In genomic region chr17:44608732-44609435, GRCh38 we compare ENCODE assay signal across 1 cellular context.
TF ChIP-seq lines count a peak whose summit lies in the region.

No MANE protein-coding gene starts in this region.

TF ChIP-seq in HepG2, 621 proteins besides CTCF, POLR2A, EP300 and RAD21 (continues in another document):
- peak; percentile 73; the same call in 1 of the 2 replicates for TF ChIP-seq SPEN (CRISPR knock-in tag; IDR thresholded peaks at IDR 0.05; ENCODE audit: low read depth)
- TF ChIP-seq ZNF609 (CRISPR knock-in tag; IDR thresholded peaks at IDR 0.05; ENCODE audit: borderline replicate concordance), result 0 out of 2 replicates have a peak, but pooled peaks have one; percentile 36
- no peak for TF ChIP-seq TGIF2 (CRISPR knock-in tag; IDR thresholded peaks at IDR 0.05)
- TF ChIP-seq MEIS1 (CRISPR knock-in tag; IDR thresholded peaks at IDR 0.05; ENCODE audit: borderline replicate concordance), result no peak
- TF ChIP-seq ZMAT3 (CRISPR knock-in tag; conservative IDR thresholded peaks at IDR 0.05), result peak; percentile 64; the same call in 1 of the 2 replicates
- 0 out of 2 replicates have a peak, but pooled peaks have one; percentile 49 for TF ChIP-seq ZFP1 (CRISPR knock-in tag; IDR thresholded peaks at IDR 0.05)
- TF ChIP-seq CHD2 (IDR thresholded peaks at IDR 0.05; ENCODE audit: low read depth, low read length), result no peak
- TF ChIP-seq KLF6 (CRISPR knock-in tag; IDR thresholded peaks at IDR 0.05), result no peak
- TF ChIP-seq SP140L (CRISPR knock-in tag; IDR thresholded peaks at IDR 0.05; ENCODE audit: borderline replicate concordance), result no peak
- no peak for TF ChIP-seq NFKBIZ (CRISPR knock-in tag; IDR thresholded peaks at IDR 0.05)
- TF ChIP-seq HOXA3 (CRISPR knock-in tag; IDR thresholded peaks at IDR 0.05), result peak; percentile 55
- no peak for TF ChIP-seq ZNF800 (CRISPR knock-in tag; IDR thresholded peaks at IDR 0.05)
- peak; percentile 52; the same call in 1 of the 2 replicates for TF ChIP-seq RFX1 (IDR thresholded peaks at IDR 0.05)
- TF ChIP-seq ZNF567 (CRISPR knock-in tag; IDR thresholded peaks at IDR 0.05; ENCODE audit: borderline replicate concordance), result 0 out of 2 replicates have a peak, but pooled peaks have one; percentile 45
- no peak; the same call in 1 of the 2 replicates for TF ChIP-seq SP4 (CRISPR knock-in tag; IDR thresholded peaks at IDR 0.05)
- TF ChIP-seq ATAD3A (CRISPR knock-in tag; IDR thresholded peaks at IDR 0.05), result no peak
- no peak for TF ChIP-seq ONECUT2 (CRISPR knock-in tag; IDR thresholded peaks at IDR 0.05)
- TF ChIP-seq TFAP4 (IDR thresholded peaks at IDR 0.05; ENCODE audit: borderline replicate concordance, low read depth), result peak; percentile 78
- peak; percentile 72 for TF ChIP-seq MED1 (CRISPR knock-in tag; IDR thresholded peaks at IDR 0.05)
- TF ChIP-seq ARID5B (CRISPR knock-in tag; IDR thresholded peaks at IDR 0.05), result peak; percentile 62
- TF ChIP-seq FLYWCH1 (CRISPR knock-in tag; IDR thresholded peaks at IDR 0.05), result no peak
- peak; percentile 85 for TF ChIP-seq ZMYM3 (CRISPR knock-in tag; IDR thresholded peaks at IDR 0.05)
- peak; percentile 97 for TF ChIP-seq HNF4A (CRISPR knock-in tag; IDR thresholded peaks at IDR 0.05)
- no peak for TF ChIP-seq HNF1A (IDR thresholded peaks at IDR 0.05; ENCODE audit: low read depth)
- TF ChIP-seq HNF1A (CRISPR knock-in tag; IDR thresholded peaks at IDR 0.05; ENCODE audit: borderline replicate concordance), result 0 out of 2 replicates have a peak, but pooled peaks have one; percentile 13
- TF ChIP-seq ZFY (CRISPR knock-in tag; IDR thresholded peaks at IDR 0.05), result no peak
- 0 out of 2 replicates have a peak, but pooled peaks have one; percentile 30 for TF ChIP-seq ZNF317 (CRISPR knock-in tag; IDR thresholded peaks at IDR 0.05)
- peak; percentile 42; the same call in 1 of the 2 replicates for TF ChIP-seq HINFP (CRISPR knock-in tag; IDR thresholded peaks at IDR 0.05; ENCODE audit: low read depth)
- TF ChIP-seq HNF4G (IDR thresholded peaks at IDR 0.05; ENCODE audit: borderline replicate concordance, low read depth, low read length), result 0 out of 2 replicates have a peak, but pooled peaks have one; percentile 42
- TF ChIP-seq HNF4G (CRISPR knock-in tag; IDR thresholded peaks at IDR 0.05; ENCODE audit: borderline replicate concordance, low read depth), result peak; percentile 42; the same call in 1 of the 2 replicates
- TF ChIP-seq ATF4 (CRISPR knock-in tag; IDR thresholded peaks at IDR 0.05), result no peak
- TF ChIP-seq GATAD1 (CRISPR knock-in tag; IDR thresholded peaks at IDR 0.05), result peak; percentile 36; the same call in 1 of the 2 replicates
- TF ChIP-seq TFE3 (CRISPR knock-in tag; IDR thresholded peaks at IDR 0.05), result peak; percentile 98
- peak; percentile 58; the same call in 1 of the 2 replicates for TF ChIP-seq ZNF891 (CRISPR knock-in tag; IDR thresholded peaks at IDR 0.05)
- TF ChIP-seq ZNF644 (CRISPR knock-in tag; IDR thresholded peaks at IDR 0.05; ENCODE audit: low read depth), result peak; percentile 94
- peak; percentile 81 for TF ChIP-seq ELF3 (CRISPR knock-in tag; IDR thresholded peaks at IDR 0.05)
- peak; percentile 87 for TF ChIP-seq SALL1 (CRISPR knock-in tag; IDR thresholded peaks at IDR 0.05)
- no peak for TF ChIP-seq TAF15 (IDR thresholded peaks at IDR 0.05; ENCODE audit: low read depth, low read length, poor library complexity, severe bottlenecking)
- peak; percentile 71; the same call in 1 of the 2 replicates for TF ChIP-seq WIZ (CRISPR knock-in tag; IDR thresholded peaks at IDR 0.05)
- no peak for TF ChIP-seq ZNF367 (CRISPR knock-in tag; IDR thresholded peaks at IDR 0.05; ENCODE audit: borderline replicate concordance)
